Comparison of ENCODE assay signal across 12 cellular contexts in the genomic region with DNA sequence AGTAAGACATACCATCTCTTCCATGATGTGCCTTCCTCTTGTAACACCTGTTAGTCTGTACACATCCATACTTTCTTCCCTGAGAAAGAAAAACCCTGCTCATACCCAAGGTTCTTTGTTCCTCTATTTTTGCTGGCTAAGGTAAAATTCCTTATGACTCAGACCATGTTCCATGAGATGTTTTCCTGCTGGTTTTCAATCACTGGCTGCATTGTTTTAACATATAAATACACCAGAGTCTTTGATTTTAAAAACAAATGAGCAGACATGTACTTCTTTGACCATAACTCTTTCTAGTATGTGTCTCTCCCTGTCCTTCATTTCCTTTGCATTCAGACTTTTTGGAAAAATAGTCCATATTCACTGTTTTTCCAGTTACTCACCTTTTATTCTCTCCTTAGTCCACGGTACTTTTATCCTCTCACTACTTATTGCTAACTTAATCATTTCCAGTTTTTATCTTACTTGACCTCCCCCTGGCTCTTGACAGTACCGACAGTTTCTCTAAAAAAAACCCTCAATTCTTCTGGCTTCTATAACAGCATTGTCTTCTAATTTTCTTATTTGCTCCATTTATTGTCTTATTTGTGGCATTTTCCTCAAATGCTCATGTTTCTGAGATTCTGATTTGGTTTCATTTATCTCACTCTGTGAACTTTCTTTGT. TPM values are rescaled to one million over a fixed set of nuclear protein-coding genes. Genes with fewer than 3 reads are reported as not detected.
DNase-seq lines count a peak whose midpoint lies in the region; ATAC-seq and TF ChIP-seq lines count a peak whose summit lies in the region.
"Had no signal": no experiment of that assay in that cellular context is flagged by ENCODE, and none has a peak within 500 bp of the region (broad histone marks: within the 10 kb centered on the region; RNA-seq: fewer than 3 reads in every experiment).

No MANE protein-coding gene starts in this region.

- H3K4me1 ChIP-seq in DOHH2 (ENCODE audit: control insufficient read depth, low read length) (peaks cover 74% of the 10 kb centered on the region), PC-3 (ENCODE audit: insufficient read depth, low read length) (peaks cover 29% of the 10 kb centered on the region)

- intact Hi-C loops in PC-3 (cut with micrococcal nuclease): loop anchor here (1.0 to 10.0 kb wide), 5 partner anchors 8 to 343 kb away; partner anchors contain the start of gene PPP4R1
- intact Hi-C loops in activated naive CD4-positive, alpha-beta T cell treated with anti-CD3 and anti-CD28 coated beads for 36 hours (cut with micrococcal nuclease): loop anchor here (5.0 kb wide), 1 partner anchor 1934 kb away; the partner anchor contains the start of gene CHMP1B

- H3K4me1 Mint-ChIP-seq in activated naive CD4-positive, alpha-beta T cell treated with anti-CD3 and anti-CD28 coated beads for 36 hours (ENCODE audit: low read depth): peaks cover 28% of the 10 kb centered on the region

- H3K9ac ChIP-seq in PC-3 (ENCODE audit: low read length): no peak overlapping the region

- H3K79me2 ChIP-seq in DOHH2 (ENCODE audit: control insufficient read depth, low read length): peaks cover 93% of the 10 kb centered on the region
- peaks cover 90% of the 10 kb centered on the region for H3K79me2 ChIP-seq in PC-3 (ENCODE audit: low read length)

- H3K27ac ChIP-seq in DOHH2 (ENCODE audit: low read depth, low read length): no peak overlapping the region
- peak overlapping the region; percentile 3; the same call in 1 of the 2 replicates for H3K27ac ChIP-seq in PC-3 (ENCODE audit: low read length)

- H3K9me3 ChIP-seq in DOHH2 (ENCODE audit: control insufficient read depth, insufficient read depth, low read length) (no peaks in the 10 kb centered on the region), PC-3 (ENCODE audit: low read length) (no peaks in the 10 kb centered on the region)

- H4K20me1 ChIP-seq in DOHH2 (ENCODE audit: control insufficient read depth, insufficient read depth, low read depth, low read length) (peaks cover 69% of the 10 kb centered on the region), PC-3 (ENCODE audit: low read length) (peaks cover 81% of the 10 kb centered on the region)

- H3K9me2 ChIP-seq in DOHH2 (replicated peaks; ENCODE audit: control insufficient read depth, low read length): no peaks in the 10 kb centered on the region
- no peaks in the 10 kb centered on the region for H3K9me2 ChIP-seq in PC-3 (replicated peaks; ENCODE audit: low read length)

- no peaks in the 10 kb centered on the region for H3K9me3 Mint-ChIP-seq in activated naive CD4-positive, alpha-beta T cell treated with anti-CD3 and anti-CD28 coated beads for 36 hours

- H3K4me3 ChIP-seq in DOHH2 (ENCODE audit: low read length): peak overlapping the region; percentile 6; the same call in 1 of the 2 replicates
- H3K4me3 ChIP-seq in PC-3 (ENCODE audit: low read length): peak overlapping the region; percentile 8; the same call in 1 of the 2 replicates
- H3K4me3 ChIP-seq in epithelial cell of esophagus (ENCODE audit: low read length): no peak overlapping the region

- H3K36me3 ChIP-seq in DOHH2 (ENCODE audit: control insufficient read depth, low read length) (peaks cover 19% of the 10 kb centered on the region), PC-3 (ENCODE audit: low read depth, low read length) (no peaks in the 10 kb centered on the region)

- no peak overlapping the region for H3K4me3 Mint-ChIP-seq in activated naive CD4-positive, alpha-beta T cell treated with anti-CD3 and anti-CD28 coated beads for 36 hours

- H3K4me2 ChIP-seq in DOHH2 (ENCODE audit: low read length) (peak overlapping the region; percentile 40), PC-3 (ENCODE audit: low read length) (peak overlapping the region; percentile 49)

- no TSS peak for BruUV-seq in PC-3 (replicated peaks; lab: Mats Ljungman, UMichigan)

- H3K27ac Mint-ChIP-seq in activated naive CD4-positive, alpha-beta T cell treated with anti-CD3 and anti-CD28 coated beads for 36 hours: no peak overlapping the region

- H3K27me3 Mint-ChIP-seq in activated naive CD4-positive, alpha-beta T cell treated with anti-CD3 and anti-CD28 coated beads for 36 hours (ENCODE audit: low read depth): no peaks in the 10 kb centered on the region

- H2AFZ ChIP-seq in PC-3 (ENCODE audit: low read length): no peak overlapping the region

- TF ChIP-seq CTCF in DOHH2 (IDR thresholded peaks at IDR 0.05; ENCODE audit: low read depth, low read length, poor library complexity, severe bottlenecking): no peak
- TF ChIP-seq CTCF in PC-3 (conservative IDR thresholded peaks at IDR 0.05; ENCODE audit: low read depth, low read length): no peak
- TF ChIP-seq CTCF in epithelial cell of esophagus (IDR thresholded peaks at IDR 0.05; ENCODE audit: insufficient read depth, low read depth, low read length, missing control alignments): no peak

- ATAC-seq in PC-3 (no peak), GM19023 (IDR thresholded peaks at IDR 0.05; ENCODE audit: unreplicated experiment) (no peak), HG02970 (IDR thresholded peaks at IDR 0.05; ENCODE audit: low FRiP score, unreplicated experiment) (no peak), GM18867 (IDR thresholded peaks at IDR 0.05; ENCODE audit: unreplicated experiment) (no peak)

- peaks cover 2% of the 10 kb centered on the region for H3K36me3 Mint-ChIP-seq in activated naive CD4-positive, alpha-beta T cell treated with anti-CD3 and anti-CD28 coated beads for 36 hours (ENCODE audit: low read depth)

- DNase-seq in PC-3 (peak; percentile 67), epithelial cell of esophagus (ENCODE audit: low read depth) (peak; percentile 64), pulmonary artery endothelial cell (ENCODE audit: low read depth, low spot score) (peak; percentile 59)
- DNase-seq in activated naive CD4-positive, alpha-beta T cell treated with anti-CD3 and anti-CD28 coated beads for 36 hours: no peak
- DNase-seq: retina; SHP77; stimulated activated naive CD4-positive, alpha-beta T cell had no signal

- CTCF ChIA-PET in PC-3 (lab: Charles Lee): no interaction called here
- CTCF ChIA-PET in activated naive CD4-positive, alpha-beta T cell treated with anti-CD3 and anti-CD28 coated beads for 36 hours (lab: Charles Lee): no interaction called here

- H3F3A ChIP-seq in DOHH2 (ENCODE audit: control insufficient read depth, insufficient read depth) (no peaks in the 10 kb centered on the region), PC-3 (ENCODE audit: low read length, unreplicated experiment) (no peaks in the 10 kb centered on the region)

- H3K27me3 ChIP-seq in DOHH2 (ENCODE audit: control insufficient read depth, low read length) (no peaks in the 10 kb centered on the region), PC-3 (ENCODE audit: low read length) (no peaks in the 10 kb centered on the region)

- POLR2A ChIA-PET in PC-3 (lab: Charles Lee; ENCODE audit: unreplicated experiment): no interaction called here

RNA-seq across cellular contexts. Expression of gene VAPA, which starts 4.3 kb away (rescaled TPM):
- total RNA-seq in PC-3 (2014; rRNA removed): 281 and 293 TPM in 2 replicates
- 271 and 377 TPM in 2 replicates for total RNA-seq in pulmonary artery endothelial cell
- total RNA-seq in activated naive CD4-positive, alpha-beta T cell treated with anti-CD3 and anti-CD28 coated beads for 36 hours: 100 to 1,000 TPM; 150 to 159 TPM

RNA-seq across cellular contexts. Expression of gene TXNDC2, which starts 32.4 kb away (rescaled TPM):
- total RNA-seq in PC-3 (2014; rRNA removed): 0.87 TPM in 1 of 2 replicates, not detected in the other
- under 0.01 TPM in 1 of 2 replicates, not detected in the other for total RNA-seq in pulmonary artery endothelial cell
- not detected for total RNA-seq in activated naive CD4-positive, alpha-beta T cell treated with anti-CD3 and anti-CD28 coated beads for 36 hours
- total RNA-seq: activated CD8-positive, alpha-beta memory T cell treated with anti-CD3 and anti-CD28 coated beads for 36 hours had no signal
